In genomic region chr7:3000566-3000965, GRCh38 we compare ENCODE assay signal across 1 cellular context.
TF ChIP-seq lines count a peak whose summit lies in the region.

No MANE protein-coding gene starts in this region.

TF ChIP-seq in HCT116, 20 proteins besides CTCF, POLR2A, EP300 and RAD21:
- TF ChIP-seq CEBPB (IDR thresholded peaks at IDR 0.05; ENCODE audit: low read depth), result no peak
- no peak for TF ChIP-seq ELF1 (IDR thresholded peaks at IDR 0.05; ENCODE audit: borderline replicate concordance, low read depth)
- no peak for TF ChIP-seq REST (IDR thresholded peaks at IDR 0.05; ENCODE audit: low read depth)
- no peak for TF ChIP-seq EZH2 (IDR thresholded peaks at IDR 0.05)
- TF ChIP-seq ATF3 (IDR thresholded peaks at IDR 0.05), result no peak
- no peak for TF ChIP-seq ZFX (IDR thresholded peaks at IDR 0.05)
- TF ChIP-seq SRF (IDR thresholded peaks at IDR 0.05; ENCODE audit: low read depth), result no peak
- no peak for TF ChIP-seq SP1 (IDR thresholded peaks at IDR 0.05; ENCODE audit: low read depth)
- no peak for TF ChIP-seq TCF7L2 (IDR thresholded peaks at IDR 0.05; ENCODE audit: borderline replicate concordance, extremely low read depth, insufficient read depth, insufficient read length)
- TF ChIP-seq POLR2AphosphoS5 (IDR thresholded peaks at IDR 0.05; ENCODE audit: low read depth, low read length), result no peak
- no peak for TF ChIP-seq JUND (IDR thresholded peaks at IDR 0.05)
- TF ChIP-seq EGR1 (IDR thresholded peaks at IDR 0.05; ENCODE audit: low read depth), result no peak
- no peak for TF ChIP-seq FOSL1 (IDR thresholded peaks at IDR 0.05; ENCODE audit: low read depth)
- TF ChIP-seq ZNF274 (IDR thresholded peaks at IDR 0.05; ENCODE audit: low read depth, low read length), result no peak
- no peak for TF ChIP-seq YY1 (IDR thresholded peaks at IDR 0.05; ENCODE audit: extremely low read depth, insufficient replicate concordance, low read depth, low read length)
- TF ChIP-seq SIN3A (IDR thresholded peaks at IDR 0.05; ENCODE audit: low read depth), result no peak
- TF ChIP-seq MAX (IDR thresholded peaks at IDR 0.05), result no peak
- TF ChIP-seq ZBTB33 (IDR thresholded peaks at IDR 0.05; ENCODE audit: extremely low read depth, insufficient replicate concordance, low read length), result no peak
- no peak for TF ChIP-seq CBX3 (IDR thresholded peaks at IDR 0.05; ENCODE audit: low read depth)
- TF ChIP-seq EZH2phosphoT487 (IDR thresholded peaks at IDR 0.05; ENCODE audit: borderline replicate concordance), result no peak
